8 cellular contexts compared by ENCODE assay signal in genomic region chr1:119675349-119676343, GRCh38. TPM values are rescaled to one million over a fixed set of nuclear protein-coding genes. Genes with fewer than 3 reads are reported as not detected.
DNase-seq lines count a peak whose midpoint lies in the region; ATAC-seq and TF ChIP-seq lines count a peak whose summit lies in the region.

No MANE protein-coding gene starts in this region.

- BruUV-seq in mammary epithelial cell (replicated peaks; lab: Mats Ljungman, UMichigan): no TSS peak

- 17% methylated on average over 14 of the region's 16 CpGs for WGBS in mammary epithelial cell (ENCODE audit: low coverage, missing lambda C conversion rate)

- ATAC-seq in HG02840 (IDR thresholded peaks at IDR 0.05; ENCODE audit: low FRiP score, unreplicated experiment) (peak; percentile 72), HG02870 (IDR thresholded peaks at IDR 0.05; ENCODE audit: unreplicated experiment) (no peak)

- H4K20me1 ChIP-seq in DOHH2 (ENCODE audit: control insufficient read depth, insufficient read depth, low read depth, low read length) (no peaks in the 10 kb centered on the region), mammary epithelial cell (ENCODE audit: insufficient read depth, low read length) (no peaks in the 10 kb centered on the region)

- H3F3A ChIP-seq in DOHH2 (ENCODE audit: control insufficient read depth, insufficient read depth): no peaks in the 10 kb centered on the region

- H3K4me3 ChIP-seq in DOHH2 (ENCODE audit: low read length) (peak overlapping the region; percentile 10; the same call in 1 of the 2 replicates), WERI-Rb-1 (ENCODE audit: low read depth, low read length) (peak overlapping the region; percentile 41), mammary epithelial cell (replicated peaks in 1 of 3; ENCODE audit: insufficient read depth in 1 of 3, low read depth in 2 of 3, low read length in 3 of 3) (peak overlapping the region; percentile 42 to 45 (median 43))

- H2AFZ ChIP-seq in mammary epithelial cell (ENCODE audit: low read depth, low read length): peak overlapping the region; percentile 68

- peak overlapping the region; percentile 43 for H3K9ac ChIP-seq in mammary epithelial cell (ENCODE audit: insufficient read depth, low read length)

- H3K36me3 ChIP-seq in DOHH2 (ENCODE audit: control insufficient read depth, low read length) (no peaks in the 10 kb centered on the region), WERI-Rb-1 (no peaks in the 10 kb centered on the region), mammary epithelial cell (ENCODE audit: insufficient read depth, low read length) (no peaks in the 10 kb centered on the region)

- H3K4me1 ChIP-seq in DOHH2 (ENCODE audit: control insufficient read depth, low read length) (no peaks in the 10 kb centered on the region), mammary epithelial cell (ENCODE audit: insufficient read depth, low read length) (peaks cover 36% of the 10 kb centered on the region)

- in situ Hi-C loops in mammary epithelial cell (cut with MboI; ENCODE audit: low sequenced_read_pairs in 2 of 2): no loop called here

- no peaks in the 10 kb centered on the region for H3K9me2 ChIP-seq in DOHH2 (replicated peaks; ENCODE audit: control insufficient read depth, low read length)

- H3K79me2 ChIP-seq in DOHH2 (ENCODE audit: control insufficient read depth, low read length) (no peaks in the 10 kb centered on the region), mammary epithelial cell (ENCODE audit: insufficient read depth, low read length) (no peaks in the 10 kb centered on the region)

- CTCF ChIA-PET in mammary epithelial cell (lab: Charles Lee; ENCODE audit: low non-redundant PET): interaction anchor here (0.5 to 1.0 kb wide), 5 partner anchors 12 to 64 kb away, joined by 3 to 6 read pairs (median 4); partner anchors contain the start of genes PHGDH and ZNF697

- DNase-seq in NCI-H2171 (lab: John Stamatoyannopoulos, UW) (peak; percentile 20), WERI-Rb-1 (peak; percentile 78), mammary epithelial cell (peak; percentile 78), iris pigment epithelial cell (ENCODE audit: low read depth) (peak; percentile 88)
- DNase-seq in stimulated activated CD4-positive, alpha-beta T cell treated with anti-CD3 and anti-CD28 coated beads, Interleukin-12 subunit alpha, Interleukin-12 subunit beta, amount 100 ng/mL, for 24 hours (ENCODE audit: low read depth in 2 of 2): peak; percentile 33 to 69

- no peak overlapping the region for H3K27ac ChIP-seq in DOHH2 (ENCODE audit: low read depth, low read length)
- H3K27ac ChIP-seq in WERI-Rb-1: no peak overlapping the region
- H3K27ac ChIP-seq in mammary epithelial cell (ENCODE audit: insufficient read depth, low read depth, low read length): peak overlapping the region; percentile 87

- no peaks in the 10 kb centered on the region for H3K9me3 ChIP-seq in DOHH2 (ENCODE audit: control insufficient read depth, insufficient read depth, low read length)
- no peaks in the 10 kb centered on the region for H3K9me3 ChIP-seq in WERI-Rb-1 (ENCODE audit: severe bottlenecking)
- H3K9me3 ChIP-seq in mammary epithelial cell (replicated peaks; ENCODE audit: insufficient read depth, low read length): no peaks in the 10 kb centered on the region

- dilution Hi-C loops in mammary epithelial cell (cut with HindIII; ENCODE audit: low sequenced_read_pairs): loop anchor here (5.0 kb wide), 2 partner anchors 37 to 73 kb away; partner anchors contain the start of gene PHGDH

- intact Hi-C loops in mammary epithelial cell (cut with micrococcal nuclease): loop anchor here (1.0 to 10.0 kb wide), 6 partner anchors 27 to 221 kb away; partner anchors contain the start of gene ZNF697

- peak overlapping the region; percentile 17 for H3K4me2 ChIP-seq in DOHH2 (ENCODE audit: low read length)
- peak overlapping the region; percentile 82 for H3K4me2 ChIP-seq in mammary epithelial cell (ENCODE audit: insufficient read depth, low read depth, low read length)

- 0 out of 2 replicates have a peak, but pooled peaks cover 8% of the 10 kb centered on the region for H3K27me3 ChIP-seq in DOHH2 (ENCODE audit: control insufficient read depth, low read length)
- no peaks in the 10 kb centered on the region for H3K27me3 ChIP-seq in WERI-Rb-1 (ENCODE audit: insufficient read depth, low read depth, severe bottlenecking)
- no peaks in the 10 kb centered on the region for H3K27me3 ChIP-seq in mammary epithelial cell (ENCODE audit: insufficient read depth, low read length)

- TF ChIP-seq CTCF in DOHH2 (IDR thresholded peaks at IDR 0.05; ENCODE audit: low read depth, low read length, poor library complexity, severe bottlenecking) (peak; percentile 76), WERI-Rb-1 (IDR thresholded peaks at IDR 0.05; ENCODE audit: low read depth, low read length) (peak; percentile 53), mammary epithelial cell (conservative IDR thresholded peaks at IDR 0.05 in 1 of 2, IDR thresholded peaks at IDR 0.05 in 1 of 2; ENCODE audit: extremely low read depth in 1 of 2, insufficient read depth in 1 of 2, low read depth in 1 of 2, low read length in 2 of 2) (peak; percentile 76 to 79)

RNA-seq across cellular contexts. Expression of gene ZNF697, which starts 27.6 kb away (rescaled TPM):
- 1 to 10 TPM; 7.3 to 9.4 TPM for total RNA-seq in mammary epithelial cell
- polyA plus RNA-seq in mammary epithelial cell: 1.8 TPM
- polyA minus RNA-seq in mammary epithelial cell: 5.2 TPM

RNA-seq across cellular contexts. Expression of gene PHGDH, which starts 36.1 kb away (rescaled TPM):
- 100 to 1,000 TPM; 171 to 211 TPM for total RNA-seq in mammary epithelial cell
- polyA plus RNA-seq in mammary epithelial cell: 65.8 TPM
- polyA minus RNA-seq in mammary epithelial cell: 152 TPM

Comparison
In these comparisons a context has a peak if more than half of its experiments do, and no peak if none do; other contexts are left out.
1. DNase-seq: peak in every context shown above with its lines; median percentile 88 in iris pigment epithelial cell; 78 in WERI-Rb-1; 78 in mammary epithelial cell; 51 in stimulated activated CD4-positive, alpha-beta T cell treated with anti-CD3 and anti-CD28 coated beads, Interleukin-12 subunit alpha, Interleukin-12 subunit beta, amount 100 ng/mL, for 24 hours; 20 in NCI-H2171.